In the genomic region with DNA sequence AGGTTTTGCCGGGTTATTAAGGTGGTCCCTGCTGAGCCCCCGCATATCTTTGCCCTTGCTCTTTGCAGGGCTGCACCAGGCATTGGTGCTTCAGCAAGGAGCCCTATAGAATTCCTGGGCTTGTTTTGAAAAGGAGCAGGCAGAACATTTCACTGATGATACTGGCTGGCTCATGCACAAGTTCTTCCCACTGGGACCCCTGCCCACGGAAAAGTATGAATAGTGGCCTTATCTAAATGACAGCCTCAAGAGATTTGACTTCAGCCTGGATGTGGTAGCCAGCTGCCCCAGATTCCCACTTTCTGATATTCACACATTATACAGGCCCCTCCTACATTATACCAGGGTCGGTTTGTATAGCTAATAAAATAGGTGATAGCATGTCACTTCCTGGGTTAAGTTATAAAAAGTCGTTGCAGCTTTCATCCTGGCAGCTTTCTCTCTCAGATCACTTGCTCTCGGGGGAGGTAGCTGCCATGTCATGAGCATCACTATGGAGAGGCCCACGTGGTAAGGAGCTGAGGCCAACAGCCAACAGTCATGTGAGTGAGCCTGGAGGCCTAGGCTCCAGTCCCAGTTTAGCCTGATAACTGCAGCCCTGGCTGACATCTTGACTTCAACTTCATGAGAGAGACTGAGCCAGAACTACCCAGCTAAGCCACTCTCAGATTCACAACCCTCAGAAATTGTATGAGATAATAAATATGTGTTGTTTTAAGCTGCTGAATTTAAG, we compare ENCODE assay signal across 17 cellular contexts. TPM values are rescaled to one million over a fixed set of nuclear protein-coding genes. Genes with fewer than 3 reads are reported as not detected.
A peak's percentile ranks its signal among the peaks of the same experiment; 100 is the strongest.
DNase-seq lines count a peak whose midpoint lies in the region; ATAC-seq and TF ChIP-seq lines count a peak whose summit lies in the region.
"Had no signal": no experiment of that assay in that cellular context is flagged by ENCODE, and none has a peak within 500 bp of the region (broad histone marks: within the 10 kb centered on the region; RNA-seq: fewer than 3 reads in every experiment).

No MANE protein-coding gene starts in this region.

- no peak overlapping the region for H3K4me3 Mint-ChIP-seq in activated CD4-positive, alpha-beta T cell treated with anti-CD3 and anti-CD28 coated beads for 36 hours
- H3K4me3 Mint-ChIP-seq in Calu3 (ENCODE audit: low read depth, unreplicated experiment): no peak overlapping the region

- ATAC-seq in activated CD4-positive, alpha-beta T cell treated with anti-CD3 and anti-CD28 coated beads for 36 hours: no peak
- ATAC-seq in GM18867 (IDR thresholded peaks at IDR 0.05; ENCODE audit: unreplicated experiment): no peak

- H3K27ac ChIP-seq in left ventricle myocardium inferior (replicated peaks): peak overlapping the region; percentile 70

- H3K4me1 ChIP-seq in left ventricle myocardium inferior: peaks cover 24% of the 10 kb centered on the region

- POLR2A ChIA-PET in activated CD4-positive, alpha-beta T cell treated with anti-CD3 and anti-CD28 coated beads for 36 hours (lab: Charles Lee): interaction anchor here (0.6 kb wide), 1 partner anchor 146 kb away, joined by 5 read pairs; no protein-coding TSS in a partner anchor

- BruUV-seq in Calu3 (replicated peaks; lab: Mats Ljungman, UMichigan): no TSS peak

- intact Hi-C loops in left ventricle myocardium inferior (cut with micrococcal nuclease) (no loop called here), Calu3 (cut with micrococcal nuclease; ENCODE audit: unreplicated experiment) (loop anchor here (10.0 kb wide), 1 partner anchor 252 kb away; no protein-coding TSS in a partner anchor)
- intact Hi-C loops in activated CD4-positive, alpha-beta T cell treated with anti-CD3 and anti-CD28 coated beads for 36 hours (cut with DNase I, micrococcal nuclease): loop anchor here in 1 of 2 experiments (5.0 kb wide), 1 partner anchor 255 kb away; no protein-coding TSS in a partner anchor

- H3K4me1 Mint-ChIP-seq in activated CD4-positive, alpha-beta T cell treated with anti-CD3 and anti-CD28 coated beads for 36 hours: no peaks in the 10 kb centered on the region
- H3K4me1 Mint-ChIP-seq in Calu3 (ENCODE audit: low read depth, unreplicated experiment): peaks cover 17% of the 10 kb centered on the region

- TF ChIP-seq CTCF in left ventricle myocardium inferior (IDR thresholded peaks at IDR 0.05; ENCODE audit: borderline replicate concordance): no peak
- TF ChIP-seq CTCF in Calu3 (IDR thresholded peaks at IDR 0.05; ENCODE audit: unreplicated experiment): no peak

- peak; percentile 23 for DNase-seq in Jurkat, Clone E6-1 (ENCODE audit: low read depth, low spot score)
- peak; percentile 33 for DNase-seq in cerebellar cortex (ENCODE audit: low spot score)
- peak; percentile 73 for DNase-seq in left ventricle myocardium inferior
- DNase-seq in putamen (ENCODE audit: low spot score): peak; percentile 81
- no peak for DNase-seq in activated CD4-positive, alpha-beta T cell treated with anti-CD3 and anti-CD28 coated beads for 36 hours
- DNase-seq in NCI-H187 treated with DMSO at 0.1 percent for 48 hours (lab: John Stamatoyannopoulos, UW): no peak
- DNase-seq in Calu3: no peak
- DNase-seq: activated CD4-positive, alpha-beta T cell treated with anti-CD3 and anti-CD28 coated beads, Interleukin-2, amount 50 U/mL, for 4 hours; activated naive CD4-positive, alpha-beta T cell treated with Interleukin-2 at 50 U/mL for 16 hours; COR-L47; dermis blood vessel endothelial cell; KG1; NCI-H1048; NCI-H526 treated with DMSO at 0.1 percent for 48 hours; stimulated activated CD4-positive, alpha-beta T cell treated with anti-CD3 and anti-CD28 coated beads, Interleukin-4, amount 100 ng/mL, for 1 hour had no signal

- H3K27ac Mint-ChIP-seq in activated CD4-positive, alpha-beta T cell treated with anti-CD3 and anti-CD28 coated beads for 36 hours: no peak overlapping the region
- no peak overlapping the region for H3K27ac Mint-ChIP-seq in Calu3 (ENCODE audit: unreplicated experiment)

- peaks cover 24% of the 10 kb centered on the region for H3K27me3 ChIP-seq in left ventricle myocardium inferior (ENCODE audit: low read depth)

- no peaks in the 10 kb centered on the region for H3K9me3 ChIP-seq in left ventricle myocardium inferior (replicated peaks)

- peaks cover 26% of the 10 kb centered on the region for H3K27me3 Mint-ChIP-seq in activated CD4-positive, alpha-beta T cell treated with anti-CD3 and anti-CD28 coated beads for 36 hours
- peaks cover 61% of the 10 kb centered on the region for H3K27me3 Mint-ChIP-seq in Calu3 (ENCODE audit: unreplicated experiment)

- CTCF ChIA-PET in activated CD4-positive, alpha-beta T cell treated with anti-CD3 and anti-CD28 coated beads for 36 hours (lab: Charles Lee): interaction anchor here (0.8 to 4.6 kb wide), 5 partner anchors 16 to 369 kb away, joined by 3 to 41 read pairs (median 6); no protein-coding TSS in a partner anchor
- CTCF ChIA-PET in Calu3 (lab: Charles Lee): interaction anchor here (1.1 kb wide), 1 partner anchor 128 kb away, joined by 3 read pairs; no protein-coding TSS in a partner anchor

- H3K9me3 Mint-ChIP-seq in activated CD4-positive, alpha-beta T cell treated with anti-CD3 and anti-CD28 coated beads for 36 hours (ENCODE audit: low read depth): no peaks in the 10 kb centered on the region
- no peaks in the 10 kb centered on the region for H3K9me3 Mint-ChIP-seq in Calu3 (ENCODE audit: low read depth, unreplicated experiment)

- no peaks in the 10 kb centered on the region for H3K36me3 Mint-ChIP-seq in activated CD4-positive, alpha-beta T cell treated with anti-CD3 and anti-CD28 coated beads for 36 hours (ENCODE audit: low read depth)
- H3K36me3 Mint-ChIP-seq in Calu3 (ENCODE audit: insufficient read depth, unreplicated experiment): no peaks in the 10 kb centered on the region

- no peaks in the 10 kb centered on the region for H3K36me3 ChIP-seq in left ventricle myocardium inferior

- no peak overlapping the region for H3K4me3 ChIP-seq in Jurkat, Clone E6-1 (ENCODE audit: low read length)
- H3K4me3 ChIP-seq in left ventricle myocardium inferior: peak overlapping the region; percentile 14

RNA-seq across cellular contexts. Expression of a gene that starts 16.8 kb away (rescaled TPM):
- not detected for polyA plus RNA-seq in Jurkat, Clone E6-1 (2012; ENCODE audit: insufficient read depth, insufficient read length)
- total RNA-seq in left ventricle myocardium inferior: 2.3 TPM
- not detected for total RNA-seq in activated CD4-positive, alpha-beta T cell treated with anti-CD3 and anti-CD28 coated beads for 36 hours
- total RNA-seq in Calu3 (2022): not detected in 2 replicates
- total RNA-seq: mononuclear cell had no signal

Comparison
In these comparisons a context has a peak if more than half of its experiments do, and no peak if none do; other contexts are left out.
1. DNase-seq: peak in Jurkat, Clone E6-1 (single experiment), cerebellar cortex (single experiment), left ventricle myocardium inferior (single experiment) and putamen (single experiment); none in activated CD4-positive, alpha-beta T cell treated with anti-CD3 and anti-CD28 coated beads for 36 hours (single experiment), NCI-H187 treated with DMSO at 0.1 percent for 48 hours (single experiment) and Calu3 (single experiment).